ENCODE assay signal across 8 cellular contexts in genomic region chr2:102841107-102841840, GRCh38.
DNase-seq lines count a peak whose midpoint lies in the region; ATAC-seq, FAIRE-seq and TF ChIP-seq lines count a peak whose summit lies in the region.

No MANE protein-coding gene starts in this region.

- POLR2A ChIA-PET in BJ (lab: Charles Lee) = no interaction called here

- WGBS in spleen, 5 donors = 53 to 61% (median 57%) methylated on average over 13 to 19 of the region's 19 CpGs

- peak; percentile 67 for FAIRE-seq in GM18507 (lab: Jason Lieb, UNC)

- H3K27me3 ChIP-seq in BJ (ENCODE audit: control insufficient read depth, insufficient read depth, low read length) (no peaks in the 10 kb centered on the region), ascending aorta (no peaks in the 10 kb centered on the region), spleen (replicated peaks in 1 of 7) (no peaks in the 10 kb centered on the region)

- intact Hi-C loops in ascending aorta (cut with DNase I) (no loop called here), spleen (cut with DNase I; ENCODE audit: low total_unique reads) (no loop called here)

- no peaks in the 10 kb centered on the region for H3K9me3 ChIP-seq in ascending aorta
- H3K9me3 ChIP-seq in spleen = no peaks in the 10 kb centered on the region

- TF ChIP-seq CTCF in BJ (IDR thresholded peaks at IDR 0.05; ENCODE audit: insufficient read depth, low read depth, low read length) = peak; percentile 63
- peak in 2 of 3 experiments; percentile 8 to 38 for TF ChIP-seq CTCF in ascending aorta (IDR thresholded peaks at IDR 0.05)
- peak in 6 of 11 experiments; percentile 23 to 59 (median 44) for TF ChIP-seq CTCF in spleen (IDR thresholded peaks at IDR 0.05 in 8 of 11, conservative IDR thresholded peaks at IDR 0.05 in 3 of 11)

- DNase-seq in BJ (ENCODE audit: low read depth) (no peak), GM18507 (ENCODE audit: extremely low spot score, insufficient read length, low read depth) (peak; percentile 7), NCI-H526 treated with DMSO at 0.1 percent for 48 hours (lab: John Stamatoyannopoulos, UW) (peak; percentile 15), ascending aorta (ENCODE audit: low spot score in 2 of 2) (no peak), iPS DF 19.7 (ENCODE audit: low read depth, low spot score) (peak; percentile 52), spleen (no peak), NCI-H187 (lab: John Stamatoyannopoulos, UW) (no peak)

- CTCF ChIA-PET in BJ (lab: Yijun Ruan, JAX) = interaction anchor here (0.6 to 3.4 kb wide), 13 partner anchors 8 to 1122 kb away, joined by 3 to 26 read pairs (median 4); no protein-coding TSS in a partner anchor

- peak; percentile 68 for ATAC-seq in HG03139 (IDR thresholded peaks at IDR 0.05; ENCODE audit: unreplicated experiment)

- H3K4me1 ChIP-seq in ascending aorta (no peaks in the 10 kb centered on the region), spleen (peaks cover 0 to 5% (median 1%) of the 10 kb centered on the region in 6 donors)

- H3K4me3 ChIP-seq in BJ (ENCODE audit: low read depth, low read length) (no peak overlapping the region), ascending aorta (no peak overlapping the region), spleen (no peak overlapping the region)

- H3K27ac ChIP-seq in ascending aorta (no peak overlapping the region), spleen (no peak overlapping the region)

- no peak for TF ChIP-seq POLR2A in spleen (IDR thresholded peaks at IDR 0.05)

- H3K36me3 ChIP-seq in BJ (ENCODE audit: control insufficient read depth, insufficient read depth, low read length) (no peaks in the 10 kb centered on the region), ascending aorta (no peaks in the 10 kb centered on the region), spleen (no peaks in the 10 kb centered on the region)

Comparison
In these comparisons a context has a peak if more than half of its experiments do, and no peak if none do; other contexts are left out.
1. DNase-seq: peak in GM18507 (single experiment), NCI-H526 treated with DMSO at 0.1 percent for 48 hours (single experiment) and iPS DF 19.7 (single experiment); none in BJ (single experiment), ascending aorta (0 of 2), spleen (single experiment) and NCI-H187 (0 of 2).
2. Peak in every context shown above with its lines, with median percentiles within 50 percentile points of each other: CTCF ChIP-seq.